ENCODE assay signal across 8 cellular contexts in the genomic region with DNA sequence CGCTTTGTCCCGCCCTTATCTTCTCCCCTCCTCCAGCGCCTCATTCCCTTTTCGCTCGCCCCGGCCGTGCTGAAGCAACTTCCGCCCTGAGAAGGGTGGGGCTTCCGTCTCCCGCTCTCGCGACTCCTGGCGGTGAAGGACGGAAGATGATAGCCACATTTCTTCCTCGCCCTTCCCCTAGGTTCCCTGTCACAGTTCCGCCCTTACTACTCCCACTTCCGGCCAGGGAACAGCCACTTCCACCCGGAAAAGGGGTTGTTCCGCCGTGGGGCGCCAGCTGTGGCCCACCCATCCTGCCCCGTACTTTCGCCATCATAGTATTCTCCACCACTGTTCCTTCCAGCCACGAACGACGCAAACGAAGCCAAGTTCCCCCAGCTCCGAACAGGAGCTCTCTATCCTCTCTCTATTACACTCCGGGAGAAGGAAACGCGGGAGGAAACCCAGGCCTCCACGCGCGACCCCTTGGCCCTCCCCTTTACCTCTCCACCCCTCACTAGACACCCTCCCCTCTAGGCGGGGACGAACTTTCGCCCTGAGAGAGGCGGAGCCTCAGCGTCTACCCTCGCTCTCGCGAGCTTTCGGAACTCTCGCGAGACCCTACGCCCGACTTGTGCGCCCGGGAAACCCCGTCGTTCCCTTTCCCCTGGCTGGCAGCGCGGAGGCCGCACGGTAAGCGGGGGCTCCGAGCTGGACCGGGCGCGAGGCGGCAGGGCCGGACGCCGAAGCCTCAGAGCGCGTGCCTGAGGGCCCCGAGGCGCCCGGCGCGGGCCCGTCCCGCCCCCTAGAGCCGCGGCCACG. TPM values are rescaled to one million over a fixed set of nuclear protein-coding genes. Genes with fewer than 3 reads are reported as not detected.
A peak's percentile ranks its signal among the peaks of the same experiment; 100 is the strongest.
DNase-seq lines count a peak whose midpoint lies in the region; ATAC-seq and TF ChIP-seq lines count a peak whose summit lies in the region.

A gene (plus strand): TSS at position 638 of the 801 bp plus-strand sequence. CDS start 520 bp downstream, outside the sequence.

- ATAC-seq in GM21381 (IDR thresholded peaks at IDR 0.05; ENCODE audit: unreplicated experiment) (peak; percentile 77), memory B cell (ENCODE audit: low read depth) (peak; percentile 82)
- ATAC-seq in effector memory CD8-positive, alpha-beta T cell (replicated peaks), result peak; percentile 82

- DNase-seq in Calu3 (peak; percentile 98), HUDEP-2 (lab: John Stamatoyannopoulos, UW; ENCODE audit: unreplicated experiment in 76 of 76) (peak; percentile 89 to 100 (median 99)), NOMO-1 treated with dmso at 0.1 percent for 144 hours (lab: John Stamatoyannopoulos, UW; ENCODE audit: unreplicated experiment) (peak; percentile 98), memory B cell (ENCODE audit: low spot score in 2 of 2) (peak; percentile 98)
- peak; percentile 94 to 99 (median 96) for DNase-seq in activated CD8-positive, alpha-beta memory T cell treated with anti-CD3 and anti-CD28 coated beads for 48 hours (ENCODE audit: low read depth in 2 of 3, low spot score in 2 of 3)
- DNase-seq in effector memory CD8-positive, alpha-beta T cell, result peak; percentile 98 to 99 (median 98)
- DNase-seq in stimulated activated CD8-positive, alpha-beta memory T cell treated with anti-CD3 and anti-CD28 coated beads, Interleukin-12 subunit alpha, Interleukin-12 subunit beta, amount 100 ng/mL, for 24 hours (ENCODE audit: extremely low read depth), result peak; percentile 92

- TF ChIP-seq CTCF in Calu3 (IDR thresholded peaks at IDR 0.05; ENCODE audit: unreplicated experiment), result peak; percentile 87

- CTCF ChIA-PET in Calu3 (lab: Charles Lee), result interaction anchor here (0.6 to 2.5 kb wide), 13 partner anchors 9 to 734 kb away, joined by 3 to 11 read pairs (median 5); no protein-coding TSS in a partner anchor

- H3K27ac Mint-ChIP-seq in Calu3 (ENCODE audit: unreplicated experiment) (peak within 1 kb of the TSS; percentile 86), memory B cell (peak within 1 kb of the TSS; percentile 85)
- peak within 1 kb of the TSS; percentile 81 to 90 for H3K27ac Mint-ChIP-seq in effector memory CD8-positive, alpha-beta T cell

- H3K36me3 Mint-ChIP-seq in Calu3 (ENCODE audit: insufficient read depth, unreplicated experiment) (peaks cover 57% of the 10 kb centered on the region), memory B cell (peaks cover 13% of the 10 kb centered on the region)
- H3K36me3 Mint-ChIP-seq in effector memory CD8-positive, alpha-beta T cell (ENCODE audit: insufficient read depth), result peaks cover 53% of the 10 kb centered on the region

- no TSS peak for BruUV-seq in Calu3 (replicated peaks; lab: Mats Ljungman, UMichigan)

- H3K4me3 Mint-ChIP-seq in Calu3 (ENCODE audit: low read depth, unreplicated experiment) (peak within 1 kb of the TSS; percentile 80), memory B cell (peak within 1 kb of the TSS; percentile 88)
- H3K4me3 Mint-ChIP-seq in effector memory CD8-positive, alpha-beta T cell, result peak within 1 kb of the TSS; percentile 81 to 89

- H3K9me3 Mint-ChIP-seq in Calu3 (ENCODE audit: low read depth, unreplicated experiment) (no peaks in the 10 kb centered on the region), memory B cell (no peaks in the 10 kb centered on the region)
- H3K9me3 Mint-ChIP-seq in effector memory CD8-positive, alpha-beta T cell, result no peaks in the 10 kb centered on the region

- H3K4me1 Mint-ChIP-seq in Calu3 (ENCODE audit: low read depth, unreplicated experiment) (peaks cover 34% of the 10 kb centered on the region), memory B cell (peaks cover 25% of the 10 kb centered on the region)
- H3K4me1 Mint-ChIP-seq in effector memory CD8-positive, alpha-beta T cell (ENCODE audit: low read depth in 2 of 2), result peaks cover 37 to 39% of the 10 kb centered on the region in 2 donors

- H3K27me3 Mint-ChIP-seq in Calu3 (ENCODE audit: unreplicated experiment) (peaks cover 8% of the 10 kb centered on the region), memory B cell (no peaks in the 10 kb centered on the region)
- peaks cover 4 to 5% of the 10 kb centered on the region in 2 donors for H3K27me3 Mint-ChIP-seq in effector memory CD8-positive, alpha-beta T cell

- intact Hi-C loops in Calu3 (cut with micrococcal nuclease; ENCODE audit: unreplicated experiment), result no loop called here

RNA-seq across cellular contexts. Expression of the gene that starts here (rescaled TPM):
- 2,051 and 2,220 TPM in 2 replicates for total RNA-seq in Calu3 (2022)

Comparison
In these comparisons a context has a peak if more than half of its experiments do, and no peak if none do; other contexts are left out.
1. Peak in every context shown above with its lines: DNase-seq and ATAC-seq.